ENCODE assay signal across 16 cellular contexts in genomic region chr9:130480673-130481072, GRCh38. TPM values are rescaled to one million over a fixed set of nuclear protein-coding genes. Genes with fewer than 3 reads are reported as not detected.
DNase-seq lines count a peak whose midpoint lies in the region; ATAC-seq and TF ChIP-seq lines count a peak whose summit lies in the region.
"Had no signal": no experiment of that assay in that cellular context is flagged by ENCODE, and none has a peak within 500 bp of the region (broad histone marks: within the 10 kb centered on the region; RNA-seq: fewer than 3 reads in every experiment).

No MANE protein-coding gene starts in this region.

- H3K9me3 Mint-ChIP-seq in nephron progenitor cell = no peaks in the 10 kb centered on the region
- H3K9me3 Mint-ChIP-seq: activated CD8-positive, alpha-beta T cell treated with anti-CD3 and anti-CD28 coated beads for 36 hours; central memory CD8-positive, alpha-beta T cell; stimulated activated naive B cell treated with anti-CD40 and anti-IgM and Interleukin-4, amounts not matched to agents 10 μg/mL and 1 μg/mL and 100 μg/mL, for 72 hours had no signal

- DNase-seq in GM13977 (ENCODE audit: low spot score) (no peak), SK-MEL-5 (ENCODE audit: low read depth, low spot score) (peak; percentile 61), nephron progenitor cell (peak; percentile 66), body of pancreas (no peak), activated T-cell treated with anti-CD3 and anti-CD28 coated beads for 4 hours (no peak), cardiac septum (ENCODE audit: low spot score) (no peak)
- no peak for DNase-seq in activated effector memory CD4-positive, alpha-beta T cell treated with anti-CD3 and anti-CD28 coated beads, Interleukin-2, amount 50 U/mL, for 16 hours
- DNase-seq: activated CD8-positive, alpha-beta T cell treated with anti-CD3 and anti-CD28 coated beads for 36 hours; activated gamma-delta T cell treated with Interleukin-2 at 50 U/mL for 16 hours; esophagus squamous epithelium; NCI-H1092 treated with DMSO at 0.1 percent for 48 hours; stimulated activated CD4-positive, alpha-beta T cell treated with anti-CD3 and anti-CD28 coated beads, Interleukin-4, amount 100 ng/mL, for 4 hours; stimulated activated naive B cell treated with anti-CD40 and anti-IgM and Interleukin-4, amounts not matched to agents 10 μg/mL and 1 μg/mL and 100 μg/mL, for 72 hours had no signal

- 79% methylated on average over 7 to 15 of the region's 16 CpGs for WGBS in body of pancreas, 2 donors

- no peaks in the 10 kb centered on the region for H3K36me3 ChIP-seq in body of pancreas (replicated peaks in 1 of 2; ENCODE audit: insufficient read depth in 1 of 2, low read depth in 2 of 2)

- H3K9me3 ChIP-seq in body of pancreas = no peaks in the 10 kb centered on the region
- H3K9me3 ChIP-seq: BLaER1 treated with 17β-estradiol and CSF1 and Interleukin-3, amounts not matched to agents 10 nM and 100 nM; esophagus squamous epithelium had no signal

- in situ Hi-C loops in GM13977 (cut with MboI; ENCODE audit: low pct_unique_long_range_greater_than_20kb, low sequenced_read_pairs, unreplicated experiment) (no loop called here), SK-MEL-5 (cut with HindIII; ENCODE audit: low pct_unique_long_range_greater_than_20kb, low sequenced_read_pairs) (no loop called here)

- intact Hi-C loops in body of pancreas (cut with DNase I) (no loop called here), cardiac septum (cut with DNase I) (no loop called here)

- no peak overlapping the region for H3K27ac Mint-ChIP-seq in nephron progenitor cell
- H3K27ac Mint-ChIP-seq: activated CD8-positive, alpha-beta T cell treated with anti-CD3 and anti-CD28 coated beads for 36 hours; stimulated activated naive B cell treated with anti-CD40 and anti-IgM and Interleukin-4, amounts not matched to agents 10 μg/mL and 1 μg/mL and 100 μg/mL, for 72 hours had no signal

- H3K36me3 Mint-ChIP-seq in nephron progenitor cell (ENCODE audit: low read depth) = no peaks in the 10 kb centered on the region
- H3K36me3 Mint-ChIP-seq: stimulated activated naive B cell treated with anti-CD40 and anti-IgM and Interleukin-4, amounts not matched to agents 10 μg/mL and 1 μg/mL and 100 μg/mL, for 72 hours had no signal

- ATAC-seq in esophagus mucosa (peak; percentile 25), body of pancreas (no peak)
- ATAC-seq: activated CD8-positive, alpha-beta T cell treated with anti-CD3 and anti-CD28 coated beads for 36 hours; stimulated activated naive B cell treated with anti-CD40 and anti-IgM and Interleukin-4, amounts not matched to agents 10 μg/mL and 1 μg/mL and 100 μg/mL, for 72 hours had no signal

- H3K4me1 ChIP-seq in body of pancreas = no peaks in the 10 kb centered on the region
- H3K4me1 ChIP-seq: esophagus squamous epithelium had no signal

- H3K27ac ChIP-seq in body of pancreas = no peak overlapping the region
- H3K27ac ChIP-seq: BLaER1 treated with 17β-estradiol and CSF1 and Interleukin-3, amounts not matched to agents 10 nM and 100 nM; esophagus squamous epithelium had no signal

- peaks cover 65% of the 10 kb centered on the region for H3K27me3 Mint-ChIP-seq in nephron progenitor cell (ENCODE audit: low read depth, poor library complexity)

- no peaks in the 10 kb centered on the region for H3K27me3 ChIP-seq in body of pancreas
- H3K27me3 ChIP-seq: esophagus squamous epithelium had no signal

- no peak overlapping the region for H3K4me3 Mint-ChIP-seq in nephron progenitor cell
- H3K4me3 Mint-ChIP-seq: activated CD8-positive, alpha-beta T cell treated with anti-CD3 and anti-CD28 coated beads for 36 hours; central memory CD8-positive, alpha-beta T cell; stimulated activated naive B cell treated with anti-CD40 and anti-IgM and Interleukin-4, amounts not matched to agents 10 μg/mL and 1 μg/mL and 100 μg/mL, for 72 hours had no signal

- no peak overlapping the region for H3K4me3 ChIP-seq in body of pancreas
- H3K4me3 ChIP-seq: BLaER1 treated with 17β-estradiol and CSF1 and Interleukin-3, amounts not matched to agents 10 nM and 100 nM; esophagus squamous epithelium had no signal

- no peak for TF ChIP-seq POLR2A in body of pancreas (IDR thresholded peaks at IDR 0.05)

- peaks cover 61% of the 10 kb centered on the region for H3K4me1 Mint-ChIP-seq in nephron progenitor cell
- H3K4me1 Mint-ChIP-seq: central memory CD8-positive, alpha-beta T cell; stimulated activated naive B cell treated with anti-CD40 and anti-IgM and Interleukin-4, amounts not matched to agents 10 μg/mL and 1 μg/mL and 100 μg/mL, for 72 hours had no signal

- TF ChIP-seq CTCF in GM13977 (IDR thresholded peaks at IDR 0.05; ENCODE audit: extremely low read depth, insufficient read depth, missing control alignments) (peak; percentile 25), nephron progenitor cell (IDR thresholded peaks at IDR 0.05) (peak; percentile 34), body of pancreas (IDR thresholded peaks at IDR 0.05) (no peak)

RNA-seq across cellular contexts. Expression of gene ASS1, which starts 35.9 kb away (rescaled TPM):
- total RNA-seq in SK-MEL-5 (2014; rRNA removed; shearing (Covaris generic)) = 2.5 and 3.7 TPM in 2 replicates
- polyA plus RNA-seq in SK-MEL-5 (2015; cell fraction: cytosol; rRNA removed) = 1.1 and 4.7 TPM in 2 replicates
- polyA plus RNA-seq in SK-MEL-5 (2015; cell fraction: nucleus; rRNA removed) = 0.23 and 4.1 TPM in 2 replicates
- 101 TPM for total RNA-seq in esophagus mucosa
- total RNA-seq in body of pancreas = 100 to 1,000 TPM in 1 of 2 donors, 10 to 100 TPM in 1; 31.6 to 120 TPM
- 53.7 TPM for total RNA-seq in cardiac septum

Comparison
In these comparisons a context has a peak if more than half of its experiments do, and no peak if none do; other contexts are left out.
1. DNase-seq: peak in SK-MEL-5 (single experiment) and nephron progenitor cell (single experiment); none in GM13977 (single experiment), body of pancreas (0 of 4), activated T-cell treated with anti-CD3 and anti-CD28 coated beads for 4 hours (single experiment), cardiac septum (single experiment) and activated effector memory CD4-positive, alpha-beta T cell treated with anti-CD3 and anti-CD28 coated beads, Interleukin-2, amount 50 U/mL, for 16 hours (single experiment).
2. CTCF ChIP-seq: peak in GM13977 (single experiment) and nephron progenitor cell (single experiment); none in body of pancreas (0 of 7).